ENCODE assay signal across 23 cellular contexts in genomic region chr14:29459967-29460366, GRCh38.
DNase-seq lines count a peak whose midpoint lies in the region; TF ChIP-seq lines count a peak whose summit lies in the region.
"Had no signal": no experiment of that assay in that cellular context is flagged by ENCODE, and none has a peak within 500 bp of the region (broad histone marks: within the 10 kb centered on the region; RNA-seq: fewer than 3 reads in every experiment).

No MANE protein-coding gene starts in this region.

- H4K20me1 ChIP-seq in SU-DHL-6 (ENCODE audit: low read depth, low read length) (no peaks in the 10 kb centered on the region), neural cell (ENCODE audit: insufficient read depth) (no peaks in the 10 kb centered on the region)
- H4K20me1 ChIP-seq: BLaER1 treated with 17β-estradiol and CSF1 and Interleukin-3, amounts not matched to agents 10 nM and 100 nM had no signal

- H3K9me2 ChIP-seq in SU-DHL-6 (replicated peaks; ENCODE audit: insufficient read depth, low read length) (no peaks in the 10 kb centered on the region), neural cell (ENCODE audit: insufficient read depth, low read length) (no peaks in the 10 kb centered on the region)

- peak overlapping the region; percentile 14 for H2AFZ ChIP-seq in SU-DHL-6 (ENCODE audit: low read depth, low read length, severe bottlenecking)
- no peak overlapping the region for H2AFZ ChIP-seq in neural cell (ENCODE audit: low read depth, low read length)
- H2AFZ ChIP-seq: GM23248 had no signal

- intact Hi-C loops in tibial artery (cut with DNase I; ENCODE audit: low total_unique reads) = no loop called here

- no peak overlapping the region for H3K4me3 ChIP-seq in SU-DHL-6 (ENCODE audit: insufficient read depth, low read length, poor library complexity, severe bottlenecking)
- peak overlapping the region; percentile 33 for H3K4me3 ChIP-seq in neural cell (ENCODE audit: low read length)
- no peak overlapping the region for H3K4me3 ChIP-seq in tibial artery
- H3K4me3 ChIP-seq: A549; BLaER1 treated with 17β-estradiol and CSF1 and Interleukin-3, amounts not matched to agents 10 nM and 100 nM; GM12878; GM23248 had no signal

- DNase-seq in NCI-H2107 treated with DMSO at 0.1 percent for 48 hours (lab: John Stamatoyannopoulos, UW; ENCODE audit: unreplicated experiment) = peak; percentile 86
- DNase-seq in NCI-H2107 (lab: John Stamatoyannopoulos, UW) = no peak
- peak; percentile 70 for DNase-seq in NCI-H446 treated with DMSO at 0.1 percent for 48 hours (lab: John Stamatoyannopoulos, UW)
- no peak for DNase-seq in tibial artery
- DNase-seq in NCI-H146 (lab: John Stamatoyannopoulos, UW) = no peak
- DNase-seq: 8988T; ACHN; AML-193; BE2C; CD4-positive, alpha-beta T cell; CD8-positive, alpha-beta memory T cell; DMS 273 treated with DMSO at 0.1 percent for 48 hours; DMS79; EL; GDM1; GM23248; H7; HCEC 1CT had no signal

- H3K4me1 ChIP-seq in tibial artery = no peaks in the 10 kb centered on the region
- H3K4me1 ChIP-seq: A549, BE2C had no signal

- H3K9me3 ChIP-seq in SU-DHL-6 (ENCODE audit: insufficient read depth, low read length) (no peaks in the 10 kb centered on the region), neural cell (ENCODE audit: low read length) (no peaks in the 10 kb centered on the region), tibial artery (no peaks in the 10 kb centered on the region)
- H3K9me3 ChIP-seq: A549; BE2C; BLaER1 treated with 17β-estradiol and CSF1 and Interleukin-3, amounts not matched to agents 10 nM and 100 nM had no signal

- no peak for TF ChIP-seq CTCF in SU-DHL-6 (IDR thresholded peaks at IDR 0.05; ENCODE audit: insufficient read depth, low read length, poor library complexity, severe bottlenecking)
- no peak for TF ChIP-seq CTCF in neural cell (IDR thresholded peaks at IDR 0.05; ENCODE audit: poor library complexity, severe bottlenecking)
- no peak for TF ChIP-seq CTCF in tibial artery (IDR thresholded peaks at IDR 0.05)

- peak; percentile 17 for TF ChIP-seq RAD21 in neural cell (conservative IDR thresholded peaks at IDR 0.05)

- TF ChIP-seq EP300 in neural cell (conservative IDR thresholded peaks at IDR 0.05; ENCODE audit: poor library complexity, severe bottlenecking) = peak; percentile 80

- H3K4me2 ChIP-seq in SU-DHL-6 (ENCODE audit: low read depth, low read length, poor library complexity, severe bottlenecking) (no peak overlapping the region), neural cell (ENCODE audit: low read length) (peak overlapping the region; percentile 15)
- H3K4me2 ChIP-seq: A549; BLaER1 treated with 17β-estradiol and CSF1 and Interleukin-3, amounts not matched to agents 10 nM and 100 nM had no signal

- no peak overlapping the region for H3K9ac ChIP-seq in SU-DHL-6 (ENCODE audit: low read length)
- peak overlapping the region; percentile 2 for H3K9ac ChIP-seq in neural cell (ENCODE audit: low read length)
- H3K9ac ChIP-seq: BLaER1 treated with 17β-estradiol and CSF1 and Interleukin-3, amounts not matched to agents 10 nM and 100 nM; GM23248 had no signal

- H3K79me2 ChIP-seq in SU-DHL-6 (ENCODE audit: insufficient read depth, low read length) (no peaks in the 10 kb centered on the region), neural cell (replicated peaks; ENCODE audit: insufficient read depth, low read length) (peaks cover 41% of the 10 kb centered on the region)

- no peaks in the 10 kb centered on the region for H3F3A ChIP-seq in SU-DHL-6 (ENCODE audit: insufficient read depth)
- H3F3A ChIP-seq in neural cell (ENCODE audit: insufficient read depth, low read length, poor library complexity, severe bottlenecking) = peaks cover 20% of the 10 kb centered on the region

- H3K36me3 ChIP-seq in SU-DHL-6 (ENCODE audit: low read length) (no peaks in the 10 kb centered on the region), neural cell (ENCODE audit: insufficient read depth, low read length) (no peaks in the 10 kb centered on the region), tibial artery (no peaks in the 10 kb centered on the region)
- H3K36me3 ChIP-seq: BE2C; BLaER1 treated with 17β-estradiol and CSF1 and Interleukin-3, amounts not matched to agents 10 nM and 100 nM had no signal

- H3K27me3 ChIP-seq in SU-DHL-6 (ENCODE audit: low read length) = no peaks in the 10 kb centered on the region
- no peaks in the 10 kb centered on the region for H3K27me3 ChIP-seq in neural cell (ENCODE audit: insufficient read depth, low read depth, low read length)
- H3K27me3 ChIP-seq in tibial artery = no peaks in the 10 kb centered on the region
- H3K27me3 ChIP-seq: BE2C; BLaER1 treated with 17β-estradiol and CSF1 and Interleukin-3, amounts not matched to agents 10 nM and 100 nM had no signal

- H3K27ac ChIP-seq in SU-DHL-6 (ENCODE audit: low read depth, low read length) = no peak overlapping the region
- H3K27ac ChIP-seq in neural cell (ENCODE audit: low read length) = peak overlapping the region; percentile 47
- H3K27ac ChIP-seq in tibial artery = no peak overlapping the region
- H3K27ac ChIP-seq: A549; BLaER1 treated with 17β-estradiol and CSF1 and Interleukin-3, amounts not matched to agents 10 nM and 100 nM; GM23248 had no signal

TF ChIP-seq in neural cell, 6 proteins besides CTCF, POLR2A, EP300 and RAD21:
- TF ChIP-seq SMC3 (conservative IDR thresholded peaks at IDR 0.05; ENCODE audit: poor library complexity) (no peak), MXI1 (conservative IDR thresholded peaks at IDR 0.05; ENCODE audit: poor library complexity, severe bottlenecking) (no peak), TAF1 (IDR thresholded peaks at IDR 0.05; ENCODE audit: low read depth) (no peak), REST (IDR thresholded peaks at IDR 0.05; ENCODE audit: borderline replicate concordance) (no peak), POLR2AphosphoS5 (IDR thresholded peaks at IDR 0.05) (peak; percentile 40)
TF ChIP-seq in neural cell: peak in this region for 1.

Comparison
In these comparisons a context has a peak if more than half of its experiments do, and no peak if none do; other contexts are left out.
1. DNase-seq: peak in NCI-H2107 treated with DMSO at 0.1 percent for 48 hours (single experiment) and NCI-H446 treated with DMSO at 0.1 percent for 48 hours (single experiment); none in NCI-H2107 (single experiment), tibial artery (0 of 2) and NCI-H146 (single experiment).